ENCODE assay signal across 8 cellular contexts in genomic region chr6:44386929-44387345, GRCh38. TPM values are rescaled to one million over a fixed set of nuclear protein-coding genes. Genes with fewer than 3 reads are reported as not detected.
DNase-seq lines count a peak whose midpoint lies in the region; ATAC-seq and TF ChIP-seq lines count a peak whose summit lies in the region.

No MANE protein-coding gene starts in this region.

- H2BK5ac ChIP-seq in IMR-90 (ENCODE audit: low read depth, low read length, poor library complexity, severe bottlenecking) = peak overlapping the region; percentile 83

- H3K27me3 ChIP-seq in IMR-90 (ENCODE audit: control insufficient read depth, insufficient read depth, low read length) = peaks cover 6% of the 10 kb centered on the region
- no peaks in the 10 kb centered on the region for H3K27me3 ChIP-seq in left lung
- no peaks in the 10 kb centered on the region for H3K27me3 ChIP-seq in transverse colon

- peak overlapping the region; percentile 14; the same call in 1 of the 2 replicates for H2AK5ac ChIP-seq in IMR-90 (ENCODE audit: low read depth, low read length)

- H3K9me3 Mint-ChIP-seq in MCF 10A (ENCODE audit: unreplicated experiment) = no peaks in the 10 kb centered on the region

- CTCF ChIA-PET in IMR-90 (lab: Yijun Ruan, JAX) = interaction anchor here (1.6 kb wide), 1 partner anchor 12 kb away, joined by 4 read pairs; no protein-coding TSS in a partner anchor
- CTCF ChIA-PET in MCF 10A (lab: Yijun Ruan, JAX) = interaction anchor here (0.8 to 2.2 kb wide), 6 partner anchors 45 to 138 kb away, joined by 3 to 6 read pairs (median 4); partner anchors contain the start of gene SPATS1

- POLR2A ChIA-PET in IMR-90 (lab: Charles Lee; ENCODE audit: unreplicated experiment) (no interaction called here), MCF 10A (lab: Yijun Ruan, JAX) (interaction anchor here (0.6 to 2.6 kb wide), 22 partner anchors 10 to 1726 kb away, joined by 3 to 22 read pairs (median 4); partner anchors contain the start of genes AARS2 and HSP90AB1)

- H3K4me3 ChIP-seq in IMR-90 (ENCODE audit: insufficient read depth, low read depth, low read length) = peak overlapping the region; percentile 73
- H3K4me3 ChIP-seq in left lung = peak overlapping the region; percentile 83 to 90
- H3K4me3 ChIP-seq in transverse colon = peak overlapping the region; percentile 66 to 97 (median 82)

- H3K36me3 Mint-ChIP-seq in MCF 10A (ENCODE audit: insufficient read depth, unreplicated experiment) = peaks cover 22% of the 10 kb centered on the region

- H4K8ac ChIP-seq in IMR-90 (ENCODE audit: low read depth in 2 of 2, low read length in 2 of 2) = peak overlapping the region; percentile 78 to 95

- peaks cover 13 to 39% of the 10 kb centered on the region in 2 experiments for H3K79me1 ChIP-seq in IMR-90 (ENCODE audit: low read depth in 1 of 2, low read length in 2 of 2)

- H4K5ac ChIP-seq in IMR-90 (ENCODE audit: low read depth, low read length) = peak overlapping the region; percentile 91

- H3K27ac ChIP-seq in 22Rv1 (peak overlapping the region; percentile 95), IMR-90 (ENCODE audit: insufficient read depth, low read length) (peak overlapping the region; percentile 94), left lung (peak overlapping the region; percentile 95 to 97), transverse colon (peak overlapping the region; percentile 91 to 98 (median 96))

- H3K9me3 ChIP-seq in IMR-90 (ENCODE audit: control insufficient read depth, insufficient read depth, low read length) (no peaks in the 10 kb centered on the region), left lung (no peaks in the 10 kb centered on the region), transverse colon (no peaks in the 10 kb centered on the region)

- peak overlapping the region; percentile 73 for H3K14ac ChIP-seq in IMR-90 (replicated peaks; ENCODE audit: low read depth, low read length)

- peak overlapping the region; percentile 98 for H3K27ac Mint-ChIP-seq in MCF 10A (ENCODE audit: low read depth, unreplicated experiment)

- H4K20me1 ChIP-seq in IMR-90 (ENCODE audit: insufficient read depth, low read length) = peaks cover 16% of the 10 kb centered on the region

- peak overlapping the region; percentile 69 for H3K4ac ChIP-seq in IMR-90 (ENCODE audit: low read depth, low read length)

- H3K56ac ChIP-seq in IMR-90 (ENCODE audit: extremely low read depth, insufficient read depth, low read length) = peak overlapping the region; percentile 92

- ATAC-seq in GM18505 (IDR thresholded peaks at IDR 0.05; ENCODE audit: unreplicated experiment) = peak; percentile 6
- peak; percentile 32 for ATAC-seq in IMR-90 (ENCODE audit: low read depth)
- peak; percentile 11 for ATAC-seq in left lung

- TF ChIP-seq POLR2A in GM18505 (IDR thresholded peaks at IDR 0.05; ENCODE audit: borderline replicate concordance, extremely low read depth, insufficient read depth, insufficient read length) (no peak), IMR-90 (IDR thresholded peaks at IDR 0.05; ENCODE audit: low read depth, low read length) (no peak), transverse colon (IDR thresholded peaks at IDR 0.05) (no peak)

- H3K36me3 ChIP-seq in IMR-90 (ENCODE audit: control insufficient read depth, insufficient read depth, low read length) = peaks cover 9% of the 10 kb centered on the region
- H3K36me3 ChIP-seq in left lung = peaks cover 0 to 11% of the 10 kb centered on the region in 2 donors
- peaks cover 0 to 5% (median 2%) of the 10 kb centered on the region in 4 donors for H3K36me3 ChIP-seq in transverse colon

- H3K4me3 Mint-ChIP-seq in MCF 10A (ENCODE audit: unreplicated experiment) = peak overlapping the region; percentile 98

- intact Hi-C loops in IMR-90 (cut with micrococcal nuclease) = no loop called here
- intact Hi-C loops in MCF 10A (cut with micrococcal nuclease) = no loop called here
- intact Hi-C loops in left lung (cut with DNase I) = no loop called here
- intact Hi-C loops in transverse colon (cut with DNase I; ENCODE audit: low total_unique reads) = no loop called here

- TF ChIP-seq RAD21 in IMR-90 (IDR thresholded peaks at IDR 0.05; ENCODE audit: low read length) = no peak

- no TSS peak for BruUV-seq in IMR-90 (replicated peaks; lab: Mats Ljungman, UMichigan)
- TSS peak; percentile 84 for BruUV-seq in MCF 10A (replicated peaks; lab: Mats Ljungman, UMichigan)

- H3K27me3 Mint-ChIP-seq in MCF 10A (ENCODE audit: insufficient read depth, unreplicated experiment) = no peaks in the 10 kb centered on the region

- H2AFZ ChIP-seq in IMR-90 (replicated peaks; ENCODE audit: low read length, poor library complexity) = peak overlapping the region; percentile 96

- H2BK15ac ChIP-seq in IMR-90 (ENCODE audit: low read depth, low read length) = no peak overlapping the region

- H3K18ac ChIP-seq in IMR-90 (ENCODE audit: low read depth, low read length) = peak overlapping the region; percentile 43

- DNase-seq in IMR-90 (peak; percentile 37), MCF 10A (ENCODE audit: unreplicated experiment) (no peak), left lung (no peak), transverse colon (no peak), cerebellar cortex (ENCODE audit: low spot score) (no peak), NCI-H2107 treated with DMSO at 0.1 percent for 48 hours (lab: John Stamatoyannopoulos, UW; ENCODE audit: unreplicated experiment) (no peak)

- H4K91ac ChIP-seq in IMR-90 (ENCODE audit: insufficient read depth, low read depth, low read length) = peak overlapping the region; percentile 44

- TF ChIP-seq EP300 in transverse colon (IDR thresholded peaks at IDR 0.05; ENCODE audit: low read depth) = no peak

- H3K4me1 Mint-ChIP-seq in MCF 10A (ENCODE audit: insufficient read depth, unreplicated experiment) = peaks cover 21% of the 10 kb centered on the region

- 40% methylated on average over 1 of the region's 8 CpGs; no CpG with 5 or more reads in 1 of the 2 experiments for WGBS in IMR-90 (ENCODE audit: extremely low coverage in 2 of 2, insufficient read length in 1 of 2), 2 experiments
- 5% methylated on average over 8 of the region's 8 CpGs; no CpG with 5 or more reads in 1 of the 2 donors for WGBS in transverse colon (ENCODE audit: low coverage in 1 of 2), 2 donors

- no peak overlapping the region for H2AK9ac ChIP-seq in IMR-90 (replicated peaks; ENCODE audit: low read depth, low read length, poor library complexity)

- TF ChIP-seq CTCF in 22Rv1 (IDR thresholded peaks at IDR 0.05) (no peak), IMR-90 (conservative IDR thresholded peaks at IDR 0.05; ENCODE audit: low read depth, low read length) (no peak), MCF 10A (IDR thresholded peaks at IDR 0.05; ENCODE audit: unreplicated experiment) (no peak), left lung (IDR thresholded peaks at IDR 0.05) (no peak), transverse colon (IDR thresholded peaks at IDR 0.05) (no peak)

- peak overlapping the region; percentile 96 for H3K4me2 ChIP-seq in IMR-90 (ENCODE audit: low read depth, low read length)

- no peak overlapping the region for H2BK120ac ChIP-seq in IMR-90 (ENCODE audit: low read depth, low read length)

- H3K23ac ChIP-seq in IMR-90 (ENCODE audit: low read depth, low read length) = peak overlapping the region; percentile 34; the same call in 1 of the 2 replicates

- H3K9me1 ChIP-seq in IMR-90 (ENCODE audit: insufficient read depth, low read length) = peaks cover 6% of the 10 kb centered on the region

- in situ Hi-C loops in IMR-90 (cut with MboI; ENCODE audit: low sequenced_read_pairs) = no loop called here
- in situ Hi-C loops in transverse colon (cut with MboI; ENCODE audit: low pct_ligation_motif_present in 1 of 4, low pct_unique_long_range_greater_than_20kb in 1 of 4, low sequenced_read_pairs in 3 of 4) = no loop called here

- H2BK20ac ChIP-seq in IMR-90 (ENCODE audit: low read depth, low read length) = no peak overlapping the region

- H3K4me1 ChIP-seq in IMR-90 (ENCODE audit: control insufficient read depth, insufficient read depth, low read length) (peaks cover 4% of the 10 kb centered on the region; the same call in 1 of the 2 replicates), left lung (peaks cover 16 to 33% of the 10 kb centered on the region in 2 donors), transverse colon (peaks cover 8 to 32% (median 26%) of the 10 kb centered on the region in 4 donors)

- dilution Hi-C loops in IMR-90 (cut with HindIII; ENCODE audit: low sequenced_read_pairs, unreplicated experiment) = no loop called here

- peak overlapping the region; percentile 96 for H3K9ac ChIP-seq in IMR-90 (ENCODE audit: low read depth, low read length)

TF ChIP-seq in IMR-90, 13 proteins besides CTCF, POLR2A, EP300 and RAD21 (continues in another document):
- TF ChIP-seq CHD1 (IDR thresholded peaks at IDR 0.05; ENCODE audit: low read depth, low read length) (no peak), MAFK (IDR thresholded peaks at IDR 0.05; ENCODE audit: low read depth, low read length) (no peak), BHLHE40 (IDR thresholded peaks at IDR 0.05; ENCODE audit: low read depth, low read length) (no peak), CEBPB (IDR thresholded peaks at IDR 0.05; ENCODE audit: low read depth, low read length) (peak; percentile 87), FOS (IDR thresholded peaks at IDR 0.05; ENCODE audit: low read depth, low read length) (no peak)
- TF ChIP-seq, protein P1, sequence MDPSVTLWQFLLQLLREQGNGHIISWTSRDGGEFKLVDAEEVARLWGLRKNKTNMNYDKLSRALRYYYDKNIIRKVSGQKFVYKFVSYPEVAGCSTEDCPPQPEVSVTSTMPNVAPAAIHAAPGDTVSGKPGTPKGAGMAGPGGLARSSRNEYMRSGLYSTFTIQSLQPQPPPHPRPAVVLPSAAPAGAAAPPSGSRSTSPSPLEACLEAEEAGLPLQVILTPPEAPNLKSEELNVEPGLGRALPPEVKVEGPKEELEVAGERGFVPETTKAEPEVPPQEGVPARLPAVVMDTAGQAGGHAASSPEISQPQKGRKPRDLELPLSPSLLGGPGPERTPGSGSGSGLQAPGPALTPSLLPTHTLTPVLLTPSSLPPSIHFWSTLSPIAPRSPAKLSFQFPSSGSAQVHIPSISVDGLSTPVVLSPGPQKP (IDR thresholded peaks at IDR 0.05; ENCODE audit: borderline replicate concordance, low read depth, low read length) = no peak

RNA-seq across cellular contexts. Expression of gene CDC5L, which starts 0.6 kb away (rescaled TPM):
- total RNA-seq in IMR-90 (2012; rRNA removed) (17.7 and 29.7 TPM in 2 replicates), MCF 10A (2022) (23.1 and 26.4 TPM in 2 replicates), left lung (10 to 100 TPM; 16.5 to 17.3 TPM), transverse colon (10 to 100 TPM in 3 of 4 donors, 1 to 10 TPM in 1; 8.2 to 49.6 (median 15.2) TPM)
- polyA plus RNA-seq in IMR-90 (2012; rRNA removed) = 8.9 and 9.9 TPM in 2 replicates
- 1.4 and 2.0 TPM in 2 replicates for polyA plus RNA-seq in IMR-90 (2012; cell fraction: cytosol; rRNA removed)
- 0.79 and 4.7 TPM in 2 replicates for polyA plus RNA-seq in IMR-90 (2012; cell fraction: nucleus; rRNA removed; ENCODE audit: low replicate concordance)

RNA-seq across cellular contexts. Expression of gene SPATS1, which starts 44.5 kb away (rescaled TPM):
- total RNA-seq in IMR-90 (2012; rRNA removed) (not detected in 2 replicates), MCF 10A (2022) (not detected in 2 replicates), left lung (under 1 TPM in 1 of 2 donors, not detected in 1; 0.45 TPM), transverse colon (not detected)
- not detected in 2 replicates for polyA plus RNA-seq in IMR-90 (2012; rRNA removed)
- polyA plus RNA-seq in IMR-90 (2012; cell fraction: cytosol; rRNA removed) = not detected in 2 replicates
- polyA plus RNA-seq in IMR-90 (2012; cell fraction: nucleus; rRNA removed; ENCODE audit: low replicate concordance) = not detected in 2 replicates
